ENCODE assay signal across 13 cellular contexts in genomic region chr5:140111043-140111858, GRCh38. TPM values are rescaled to one million over a fixed set of nuclear protein-coding genes. Genes with fewer than 3 reads are reported as not detected.
A peak's percentile ranks its signal among the peaks of the same experiment; 100 is the strongest.
DNase-seq lines count a peak whose midpoint lies in the region; TF ChIP-seq lines count a peak whose summit lies in the region.
"Had no signal": no experiment of that assay in that cellular context is flagged by ENCODE, and none has a peak within 500 bp of the region (broad histone marks: within the 10 kb centered on the region; RNA-seq: fewer than 3 reads in every experiment).

No MANE protein-coding gene starts in this region.

- H2AFZ ChIP-seq in mammary epithelial cell (ENCODE audit: low read depth, low read length) = no peak overlapping the region
- H2AFZ ChIP-seq in SK-N-SH (ENCODE audit: low read depth) = no peak overlapping the region

- no peaks in the 10 kb centered on the region for H3K36me3 ChIP-seq in breast epithelium
- H3K36me3 ChIP-seq in mammary epithelial cell (ENCODE audit: insufficient read depth, low read length) = no peaks in the 10 kb centered on the region
- no peaks in the 10 kb centered on the region for H3K36me3 ChIP-seq in iPS-15b (ENCODE audit: control insufficient read depth, insufficient read depth, low read length)
- H3K36me3 ChIP-seq in stomach = no peaks in the 10 kb centered on the region
- peaks cover 2 to 10% of the 10 kb centered on the region in 2 experiments for H3K36me3 ChIP-seq in SK-N-SH (replicated peaks in 1 of 2; ENCODE audit: control insufficient read depth in 1 of 2, insufficient read depth in 2 of 2, low read length in 1 of 2)
- H3K36me3 ChIP-seq in ascending aorta = no peaks in the 10 kb centered on the region

- H4K20me1 ChIP-seq in mammary epithelial cell (ENCODE audit: insufficient read depth, low read length) (no peaks in the 10 kb centered on the region), SK-N-SH (ENCODE audit: insufficient read depth) (peaks cover 23% of the 10 kb centered on the region)

- no peak for TF ChIP-seq CTCF in breast epithelium (IDR thresholded peaks at IDR 0.05)
- TF ChIP-seq CTCF in mammary epithelial cell (conservative IDR thresholded peaks at IDR 0.05 in 1 of 2, IDR thresholded peaks at IDR 0.05 in 1 of 2; ENCODE audit: extremely low read depth in 1 of 2, insufficient read depth in 1 of 2, low read depth in 1 of 2, low read length in 2 of 2) = no peak
- no peak for TF ChIP-seq CTCF in stomach (IDR thresholded peaks at IDR 0.05)
- TF ChIP-seq CTCF in SK-N-SH (IDR thresholded peaks at IDR 0.05) = no peak
- no peak for TF ChIP-seq CTCF in ascending aorta (IDR thresholded peaks at IDR 0.05)

- TF ChIP-seq POLR2A in breast epithelium (IDR thresholded peaks at IDR 0.05) (no peak), stomach (IDR thresholded peaks at IDR 0.05) (no peak)

- TF ChIP-seq EP300 in stomach (IDR thresholded peaks at IDR 0.05) (no peak), SK-N-SH (IDR thresholded peaks at IDR 0.05; ENCODE audit: borderline replicate concordance in 1 of 2, low read depth in 1 of 2, low read length in 1 of 2) (no peak)

- in situ Hi-C loops in mammary epithelial cell (cut with MboI; ENCODE audit: low sequenced_read_pairs in 2 of 2) (no loop called here), SK-MEL-5 (cut with HindIII; ENCODE audit: low pct_unique_long_range_greater_than_20kb, low sequenced_read_pairs) (no loop called here)

- H3K4me2 ChIP-seq in mammary epithelial cell (ENCODE audit: insufficient read depth, low read depth, low read length) = no peak overlapping the region
- H3K4me2 ChIP-seq in SK-N-SH = no peak overlapping the region

- CTCF ChIA-PET in mammary epithelial cell (lab: Charles Lee; ENCODE audit: low non-redundant PET) (interaction anchor here (0.7 kb wide), 1 partner anchor 628 kb away, joined by 5 read pairs; no protein-coding TSS in a partner anchor), SK-N-SH (lab: Yijun Ruan, JAX) (interaction anchor here (1.5 to 12.8 kb wide), 2 partner anchors 32 to 39 kb away, joined by 4 to 166 read pairs; no protein-coding TSS in a partner anchor)

- H3K9ac ChIP-seq in mammary epithelial cell (ENCODE audit: insufficient read depth, low read length) (no peak overlapping the region), iPS-15b (ENCODE audit: low read depth, low read length) (no peak overlapping the region), SK-N-SH (no peak overlapping the region)

- peak overlapping the region; percentile 14 for H3K27ac ChIP-seq in breast epithelium
- no peak overlapping the region for H3K27ac ChIP-seq in mammary epithelial cell (ENCODE audit: insufficient read depth, low read depth, low read length)
- H3K27ac ChIP-seq in stomach = peak overlapping the region in 3 of 5 donors; percentile 91 to 98 (median 95)
- H3K27ac ChIP-seq in SK-N-SH (ENCODE audit: low read depth in 2 of 2, low read length in 1 of 2) = peak overlapping the region in 1 of 2 experiments; percentile 77; a peak in 1 of 4 replicates
- peak overlapping the region in 1 of 2 donors; percentile 83 for H3K27ac ChIP-seq in ascending aorta

- TF ChIP-seq RAD21 in SK-N-SH (IDR thresholded peaks at IDR 0.05; ENCODE audit: low read length) = no peak

- dilution Hi-C loops in mammary epithelial cell (cut with HindIII; ENCODE audit: low sequenced_read_pairs) = no loop called here

- H3K9me3 ChIP-seq in breast epithelium = no peaks in the 10 kb centered on the region
- H3K9me3 ChIP-seq in mammary epithelial cell (replicated peaks; ENCODE audit: insufficient read depth, low read length) = no peaks in the 10 kb centered on the region
- no peaks in the 10 kb centered on the region for H3K9me3 ChIP-seq in iPS-15b (ENCODE audit: control insufficient read depth, insufficient read depth, low read length)
- no peaks in the 10 kb centered on the region for H3K9me3 ChIP-seq in stomach
- no peaks in the 10 kb centered on the region for H3K9me3 ChIP-seq in SK-N-SH
- H3K9me3 ChIP-seq in ascending aorta = no peaks in the 10 kb centered on the region

- H3K9me2 ChIP-seq in SK-N-SH = no peaks in the 10 kb centered on the region

- POLR2A ChIA-PET in SK-N-SH (lab: Yijun Ruan, JAX) = no interaction called here

- H3K79me2 ChIP-seq in mammary epithelial cell (ENCODE audit: insufficient read depth, low read length) = peaks cover 80% of the 10 kb centered on the region
- peaks cover 74% of the 10 kb centered on the region for H3K79me2 ChIP-seq in SK-N-SH (ENCODE audit: insufficient read depth)

- intact Hi-C loops in breast epithelium (cut with DNase I; ENCODE audit: low total_unique reads) (no loop called here), mammary epithelial cell (cut with micrococcal nuclease) (no loop called here), stomach (cut with DNase I; ENCODE audit: low total_unique reads) (no loop called here), ascending aorta (cut with DNase I) (loop anchor here (5.0 kb wide), 1 partner anchor 69 kb away; the partner anchor contains the start of gene NRG2)

- DNase-seq in breast epithelium (ENCODE audit: low spot score in 2 of 2) = no peak
- no peak for DNase-seq in mammary epithelial cell
- DNase-seq in SK-MEL-5 (ENCODE audit: low read depth, low spot score) = peak; percentile 42
- DNase-seq in stomach = no peak
- DNase-seq in activated gamma-delta T cell treated with Interleukin-2 at 50 U/mL for 16 hours = no peak
- no peak for DNase-seq in SK-N-SH
- no peak for DNase-seq in ascending aorta (ENCODE audit: low spot score in 2 of 2)
- DNase-seq: amniotic stem cell; DMS79 treated with DMSO at 0.1 percent for 48 hours; effector memory CD4-positive, alpha-beta T cell; NCI-H1930; posterior cingulate gyrus had no signal

- peaks cover 41% of the 10 kb centered on the region for H3F3A ChIP-seq in SK-N-SH (replicated peaks; ENCODE audit: insufficient read depth)

- WGBS in mammary epithelial cell (ENCODE audit: low coverage, missing lambda C conversion rate) = 97% methylated on average over 14 of the region's 18 CpGs
- WGBS in stomach, 5 donors = 65 to 74% (median 71%) methylated on average over 18 of the region's 18 CpGs
- 94% methylated on average over 17 of the region's 18 CpGs for WGBS in SK-N-SH (ENCODE audit: low lambda C conversion rate)

- no TSS peak for BruUV-seq in mammary epithelial cell (replicated peaks; lab: Mats Ljungman, UMichigan)

- H3K27me3 ChIP-seq in breast epithelium = no peaks in the 10 kb centered on the region
- H3K27me3 ChIP-seq in mammary epithelial cell (ENCODE audit: insufficient read depth, low read length) = no peaks in the 10 kb centered on the region
- H3K27me3 ChIP-seq in iPS-15b (ENCODE audit: control insufficient read depth, insufficient read depth, low read length) = peaks cover 66% of the 10 kb centered on the region
- peaks cover 0 to 14% (median 0%) of the 10 kb centered on the region in 3 donors for H3K27me3 ChIP-seq in stomach
- no peaks in the 10 kb centered on the region for H3K27me3 ChIP-seq in SK-N-SH (ENCODE audit: insufficient read depth)
- no peaks in the 10 kb centered on the region for H3K27me3 ChIP-seq in ascending aorta

- H3K4me3 ChIP-seq in breast epithelium (no peak overlapping the region), mammary epithelial cell (replicated peaks in 1 of 3; ENCODE audit: insufficient read depth in 1 of 3, low read depth in 2 of 3, low read length in 3 of 3) (no peak overlapping the region), iPS-15b (ENCODE audit: low read depth, low read length) (peak overlapping the region; percentile 83), stomach (no peak overlapping the region), SK-N-SH (ENCODE audit: low read depth in 2 of 2, low read length in 1 of 2) (no peak overlapping the region), ascending aorta (no peak overlapping the region)

- H3K4me1 ChIP-seq in breast epithelium (peaks cover 0 to 21% of the 10 kb centered on the region in 2 donors), mammary epithelial cell (ENCODE audit: insufficient read depth, low read length) (peaks cover 30% of the 10 kb centered on the region), iPS-15b (ENCODE audit: control insufficient read depth, insufficient read depth, low read length) (peaks cover 16% of the 10 kb centered on the region), stomach (peaks cover 29 to 82% (median 77%) of the 10 kb centered on the region in 4 donors), SK-N-SH (ENCODE audit: control insufficient read depth in 1 of 2, insufficient read depth in 2 of 2, low read depth in 1 of 2, low read length in 1 of 2) (peaks cover 14 to 41% of the 10 kb centered on the region in 2 experiments; a peak in 3 of 4 replicates), ascending aorta (peaks cover 15 to 28% of the 10 kb centered on the region in 2 donors)

RNA-seq across cellular contexts. Expression of gene PURA, which starts 2.7 kb away (rescaled TPM):
- total RNA-seq in breast epithelium (10 to 100 TPM; 27.9 to 33.8 (median 30.1) TPM), mammary epithelial cell (10 to 100 TPM; 10.8 to 15.2 TPM), stomach (10 to 100 TPM; 12.5 to 30.8 (median 28.7) TPM), ascending aorta (11.5 TPM)
- polyA plus RNA-seq in mammary epithelial cell (3.3 TPM), stomach (1 to 10 TPM; 3.3 to 4.8 (median 4.6) TPM), SK-N-SH (2012; rRNA removed) (2.4 and 2.9 TPM in 2 replicates)
- 5.6 TPM for polyA minus RNA-seq in mammary epithelial cell
- total RNA-seq in SK-MEL-5 (2014; rRNA removed; shearing (Covaris generic)) = 8.0 and 9.6 TPM in 2 replicates
- polyA plus RNA-seq in SK-MEL-5 (2015; cell fraction: cytosol; rRNA removed) = 4.6 and 5.4 TPM in 2 replicates
- 9.4 and 9.8 TPM in 2 replicates for polyA plus RNA-seq in SK-MEL-5 (2015; cell fraction: nucleus; rRNA removed)
- polyA plus RNA-seq in SK-N-SH (2012; cell fraction: cytosol; rRNA removed) = 2.0 and 2.2 TPM in 2 replicates
- polyA plus RNA-seq in SK-N-SH (2012; cell fraction: nucleus; rRNA removed) = 2.8 and 2.9 TPM in 2 replicates

RNA-seq across cellular contexts. Expression of gene IGIP, which starts 14.5 kb away (rescaled TPM):
- total RNA-seq in breast epithelium = 10 to 100 TPM; 19.0 to 23.1 (median 21.8) TPM
- total RNA-seq in mammary epithelial cell = 1 to 10 TPM; 3.4 to 4.5 TPM
- polyA plus RNA-seq in mammary epithelial cell = 0.62 TPM
- polyA minus RNA-seq in mammary epithelial cell = 4.4 TPM
- total RNA-seq in SK-MEL-5 (2014; rRNA removed; shearing (Covaris generic)) = 1.9 and 2.0 TPM in 2 replicates
- 1.5 and 1.6 TPM in 2 replicates for polyA plus RNA-seq in SK-MEL-5 (2015; cell fraction: cytosol; rRNA removed)
- polyA plus RNA-seq in SK-MEL-5 (2015; cell fraction: nucleus; rRNA removed) = 13.3 and 14.3 TPM in 2 replicates
- total RNA-seq in stomach = 10 to 100 TPM in 3 of 5 donors, 1 to 10 TPM in 2; 1.8 to 29.5 (median 14.3) TPM
- 1 to 10 TPM; 4.6 to 6.6 (median 6.1) TPM for polyA plus RNA-seq in stomach
- polyA plus RNA-seq in SK-N-SH (2012; rRNA removed) = 0.72 and 0.99 TPM in 2 replicates
- 0.98 and 1.1 TPM in 2 replicates for polyA plus RNA-seq in SK-N-SH (2012; cell fraction: cytosol; rRNA removed)
- polyA plus RNA-seq in SK-N-SH (2012; cell fraction: nucleus; rRNA removed) = 1.8 and 3.3 TPM in 2 replicates
- total RNA-seq in ascending aorta = 5.6 TPM
